Comparison of ENCODE assay signal across 8 cellular contexts in the genomic region with DNA sequence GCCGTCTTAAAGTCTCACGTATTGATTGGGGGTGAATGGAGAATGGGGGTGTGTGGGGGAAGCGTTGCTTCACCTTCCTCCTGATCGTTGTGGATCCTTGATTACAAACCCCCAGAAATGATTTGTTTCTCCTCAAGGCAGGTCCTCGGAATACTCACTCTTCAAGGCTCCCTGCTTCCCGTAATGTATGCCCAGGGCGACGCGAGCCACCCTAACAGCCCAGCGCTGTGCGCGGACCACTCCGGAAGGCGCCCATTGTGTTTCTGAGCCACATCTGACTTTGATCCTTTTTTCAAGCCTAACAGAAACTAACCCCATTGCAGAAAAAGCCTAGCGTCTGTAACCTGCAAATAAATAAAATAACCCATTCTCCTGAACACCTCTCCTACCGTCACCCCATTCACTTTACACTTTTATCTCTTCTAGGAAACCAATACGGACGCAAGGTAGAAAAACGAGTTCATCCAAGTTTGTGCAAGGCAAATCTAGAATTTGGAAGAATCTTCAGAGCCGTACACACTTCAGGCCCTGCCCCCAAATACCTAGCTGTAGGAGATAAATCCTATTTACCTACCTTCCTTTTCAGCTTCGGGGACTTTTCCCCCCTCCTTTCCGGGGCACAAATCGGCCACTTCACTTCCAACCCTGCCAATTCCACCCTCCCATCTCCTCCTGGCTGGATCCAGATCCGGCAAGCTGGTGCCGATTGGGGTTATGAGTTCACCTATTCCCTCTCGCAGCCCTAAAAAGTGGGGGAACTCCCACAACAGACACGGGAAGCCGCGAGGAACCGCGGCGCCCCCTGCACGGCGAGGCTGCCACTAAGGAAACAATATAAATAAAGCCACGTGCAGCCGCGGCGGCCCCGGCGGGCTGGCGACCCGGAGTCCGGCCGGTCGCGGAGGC. TPM values are rescaled to one million over a fixed set of nuclear protein-coding genes. Genes with fewer than 3 reads are reported as not detected.
A peak's percentile ranks its signal among the peaks of the same experiment; 100 is the strongest.
DNase-seq lines count a peak whose midpoint lies in the region; ATAC-seq and TF ChIP-seq lines count a peak whose summit lies in the region.

No MANE protein-coding gene starts in this region.

- DNase-seq in NCI-H69 (lab: John Stamatoyannopoulos, UW) (peak; percentile 70), dermis blood vessel endothelial cell (peak; percentile 44), memory B cell (ENCODE audit: low spot score in 2 of 2) (peak in 1 of 2 donors; percentile 12), Kasumi-1 (lab: John Stamatoyannopoulos, UW) (no peak), type B pancreatic cell (ENCODE audit: extremely low spot score, unreplicated experiment) (no peak)
- DNase-seq in central memory CD4-positive, alpha-beta T cell = no peak
- no peak for DNase-seq in CD4-positive, alpha-beta T cell

- H3K4me1 Mint-ChIP-seq in memory B cell = peaks cover 2% of the 10 kb centered on the region
- no peaks in the 10 kb centered on the region for H3K4me1 Mint-ChIP-seq in CD4-positive, alpha-beta T cell (ENCODE audit: low read depth)
- H3K4me1 Mint-ChIP-seq in type B pancreatic cell (ENCODE audit: unreplicated experiment) = peaks cover 29% of the 10 kb centered on the region

- no peak for TF ChIP-seq CTCF in CD4-positive, alpha-beta T cell (IDR thresholded peaks at IDR 0.05)
- TF ChIP-seq CTCF in type B pancreatic cell (conservative IDR thresholded peaks at IDR 0.05) = no peak

- H3K36me3 Mint-ChIP-seq in memory B cell (no peaks in the 10 kb centered on the region), type B pancreatic cell (no peaks in the 10 kb centered on the region)
- H3K36me3 Mint-ChIP-seq in CD4-positive, alpha-beta T cell (ENCODE audit: low read depth) = no peaks in the 10 kb centered on the region

- H3K27ac Mint-ChIP-seq in memory B cell = no peak overlapping the region
- H3K27ac Mint-ChIP-seq in CD4-positive, alpha-beta T cell = no peak overlapping the region
- no peak overlapping the region for H3K27ac Mint-ChIP-seq in type B pancreatic cell

- no peak overlapping the region for H3K27ac ChIP-seq in CD4-positive, alpha-beta T cell (ENCODE audit: low read depth, low read length)

- H3K4me3 Mint-ChIP-seq in memory B cell (no peak overlapping the region), type B pancreatic cell (no peak overlapping the region)
- H3K4me3 Mint-ChIP-seq in CD4-positive, alpha-beta T cell = no peak overlapping the region

- intact Hi-C loops in CD4-positive, alpha-beta T cell (cut with DNase I, micrococcal nuclease) = no loop called here

- H3K9me3 Mint-ChIP-seq in memory B cell (no peaks in the 10 kb centered on the region), type B pancreatic cell (no peaks in the 10 kb centered on the region)
- H3K9me3 Mint-ChIP-seq in CD4-positive, alpha-beta T cell = no peaks in the 10 kb centered on the region

- peaks cover 13% of the 10 kb centered on the region for H3K27me3 Mint-ChIP-seq in memory B cell
- H3K27me3 Mint-ChIP-seq in CD4-positive, alpha-beta T cell = peaks cover 25% of the 10 kb centered on the region
- H3K27me3 Mint-ChIP-seq in type B pancreatic cell = no peaks in the 10 kb centered on the region

- POLR2A ChIA-PET in CD4-positive, alpha-beta T cell (lab: Charles Lee) = no interaction called here

- ATAC-seq in GM18498 (IDR thresholded peaks at IDR 0.05; ENCODE audit: unreplicated experiment) = peak; percentile 37
- ATAC-seq in memory B cell (ENCODE audit: low read depth) = peak; percentile 31
- ATAC-seq in CD4-positive, alpha-beta T cell (ENCODE audit: poor library complexity) = no peak

- CTCF ChIA-PET in CD4-positive, alpha-beta T cell (lab: Charles Lee) = no interaction called here

- H3K27me3 ChIP-seq in CD4-positive, alpha-beta T cell (ENCODE audit: control insufficient read depth, insufficient read depth, low read length) = peaks cover 61% of the 10 kb centered on the region

- no peaks in the 10 kb centered on the region for H3K9me3 ChIP-seq in CD4-positive, alpha-beta T cell (ENCODE audit: control insufficient read depth, low read length)

RNA-seq across cellular contexts. Expression of a gene that starts 1.1 kb away (rescaled TPM):
- 2.6 and 7.5 TPM in 2 replicates for total RNA-seq in dermis blood vessel endothelial cell
- total RNA-seq in CD4-positive, alpha-beta T cell = not detected
- total RNA-seq in type B pancreatic cell (ENCODE audit: low replicate concordance) = 14.3 and 51.7 TPM in 2 replicates

Comparison
In these comparisons a context has a peak if more than half of its experiments do, and no peak if none do; other contexts are left out.
1. DNase-seq: peak in NCI-H69 (single experiment) and dermis blood vessel endothelial cell (single experiment); none in central memory CD4-positive, alpha-beta T cell (single experiment), CD4-positive, alpha-beta T cell (0 of 10), Kasumi-1 (0 of 2) and type B pancreatic cell (single experiment).